32 cellular contexts compared by ENCODE assay signal in the genomic region with DNA sequence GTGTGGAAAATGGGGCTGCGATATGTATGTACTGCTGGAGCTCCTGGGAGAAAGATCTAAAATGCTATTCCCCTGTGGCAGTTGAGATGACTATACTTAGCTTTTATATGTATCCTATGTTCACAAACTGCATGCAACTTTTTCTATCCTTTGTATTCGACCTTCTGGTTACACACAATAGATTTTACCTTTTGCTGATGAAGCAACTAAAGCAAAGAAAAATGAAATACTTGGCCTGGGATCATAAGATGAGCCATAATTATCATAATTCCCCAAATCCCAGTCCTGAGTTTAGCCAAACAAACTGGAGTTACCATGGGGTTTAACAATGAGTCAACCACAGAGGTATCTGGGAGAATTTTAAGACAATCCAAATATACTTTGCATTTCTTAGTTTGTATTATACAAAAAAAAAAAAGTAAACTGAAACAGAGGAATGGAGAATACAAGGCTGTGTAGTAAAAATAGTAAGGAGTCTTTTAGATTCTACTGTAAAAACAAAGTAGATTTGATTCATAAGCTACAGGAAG.
DNase-seq lines count a peak whose midpoint lies in the region; ATAC-seq, FAIRE-seq and TF ChIP-seq lines count a peak whose summit lies in the region.
"Had no signal": no experiment of that assay in that cellular context is flagged by ENCODE, and none has a peak within 500 bp of the region (broad histone marks: within the 10 kb centered on the region; RNA-seq: fewer than 3 reads in every experiment).

No MANE protein-coding gene starts in this region.

- H3K9ac ChIP-seq in kidney (ENCODE audit: low read length in 2 of 2): no peak overlapping the region

- H3K27ac Mint-ChIP-seq in activated T-helper 2 cell treated with anti-CD3 and anti-CD28 coated beads, Interferon-gamma antibody, Interleukin-2, Interleukin-4, amounts not matched to agents 10 μg/mL and 5 μg/mL and 100 μg/mL, durations not matched to agents 14 hours and 24 hours and 36 hours: no peak overlapping the region
- H3K27ac Mint-ChIP-seq: activated CD8-positive, alpha-beta T cell treated with anti-CD3 and anti-CD28 coated beads, Interleukin-2, amount 10 ng/mL, durations not matched to agents 7 days and 5 days; CD4-positive, CD25-positive, alpha-beta regulatory T cell; stimulated activated memory B cell treated with anti-CD40 and anti-IgM and Interleukin-4, amounts not matched to agents 10 μg/mL and 1 μg/mL and 100 μg/mL, for 72 hours; T-helper 17 cell had no signal

- no peaks in the 10 kb centered on the region for H3K36me3 Mint-ChIP-seq in activated T-helper 2 cell treated with anti-CD3 and anti-CD28 coated beads, Interferon-gamma antibody, Interleukin-2, Interleukin-4, amounts not matched to agents 10 μg/mL and 5 μg/mL and 100 μg/mL, durations not matched to agents 14 hours and 24 hours and 36 hours (ENCODE audit: low read depth)
- H3K36me3 Mint-ChIP-seq: CD4-positive, CD25-positive, alpha-beta regulatory T cell; stimulated activated memory B cell treated with anti-CD40 and anti-IgM and Interleukin-4, amounts not matched to agents 10 μg/mL and 1 μg/mL and 100 μg/mL, for 72 hours had no signal

- ATAC-seq in HG02610 (IDR thresholded peaks at IDR 0.05; ENCODE audit: unreplicated experiment) (no peak), GM21737 (IDR thresholded peaks at IDR 0.05; ENCODE audit: unreplicated experiment) (no peak)
- ATAC-seq: activated CD8-positive, alpha-beta T cell treated with anti-CD3 and anti-CD28 coated beads, Interleukin-2, amount 10 ng/mL, durations not matched to agents 7 days and 5 days; right lobe of liver; stimulated activated memory B cell treated with anti-CD40 and anti-IgM and Interleukin-4, amounts not matched to agents 10 μg/mL and 1 μg/mL and 100 μg/mL, for 72 hours; T-helper 17 cell had no signal

- no peak overlapping the region for H3K4me3 Mint-ChIP-seq in activated T-helper 2 cell treated with anti-CD3 and anti-CD28 coated beads, Interferon-gamma antibody, Interleukin-2, Interleukin-4, amounts not matched to agents 10 μg/mL and 5 μg/mL and 100 μg/mL, durations not matched to agents 14 hours and 24 hours and 36 hours (ENCODE audit: low read depth)
- H3K4me3 Mint-ChIP-seq: activated CD8-positive, alpha-beta T cell treated with anti-CD3 and anti-CD28 coated beads, Interleukin-2, amount 10 ng/mL, durations not matched to agents 7 days and 5 days; CD4-positive, CD25-positive, alpha-beta regulatory T cell; stimulated activated memory B cell treated with anti-CD40 and anti-IgM and Interleukin-4, amounts not matched to agents 10 μg/mL and 1 μg/mL and 100 μg/mL, for 72 hours; T-helper 17 cell had no signal

- no peak for FAIRE-seq in kidney (lab: Jason Lieb, UNC)
- FAIRE-seq: GM12891 had no signal

- H3K27me3 Mint-ChIP-seq in activated T-helper 2 cell treated with anti-CD3 and anti-CD28 coated beads, Interferon-gamma antibody, Interleukin-2, Interleukin-4, amounts not matched to agents 10 μg/mL and 5 μg/mL and 100 μg/mL, durations not matched to agents 14 hours and 24 hours and 36 hours (ENCODE audit: low read depth): no peaks in the 10 kb centered on the region
- H3K27me3 Mint-ChIP-seq: stimulated activated memory B cell treated with anti-CD40 and anti-IgM and Interleukin-4, amounts not matched to agents 10 μg/mL and 1 μg/mL and 100 μg/mL, for 72 hours had no signal

- no peaks in the 10 kb centered on the region for H3K4me1 Mint-ChIP-seq in activated T-helper 2 cell treated with anti-CD3 and anti-CD28 coated beads, Interferon-gamma antibody, Interleukin-2, Interleukin-4, amounts not matched to agents 10 μg/mL and 5 μg/mL and 100 μg/mL, durations not matched to agents 14 hours and 24 hours and 36 hours (ENCODE audit: low read depth)
- H3K4me1 Mint-ChIP-seq: CD4-positive, CD25-positive, alpha-beta regulatory T cell; stimulated activated memory B cell treated with anti-CD40 and anti-IgM and Interleukin-4, amounts not matched to agents 10 μg/mL and 1 μg/mL and 100 μg/mL, for 72 hours; T-helper 17 cell had no signal

- intact Hi-C loops in activated T-helper 2 cell treated with anti-CD3 and anti-CD28 coated beads, Interferon-gamma antibody, Interleukin-2, Interleukin-4, amounts not matched to agents 10 μg/mL and 5 μg/mL and 100 μg/mL, durations not matched to agents 14 hours and 24 hours and 36 hours (cut with micrococcal nuclease): no loop called here
- intact Hi-C loops in kidney (cut with DNase I): no loop called here

- H3K9me3 ChIP-seq in kidney (ENCODE audit: control insufficient read depth in 1 of 2, low read length in 2 of 2): no peaks in the 10 kb centered on the region
- H3K9me3 ChIP-seq: left ventricle myocardium inferior, right lobe of liver, suprapubic skin had no signal

- no peaks in the 10 kb centered on the region for H3K9me3 Mint-ChIP-seq in activated T-helper 2 cell treated with anti-CD3 and anti-CD28 coated beads, Interferon-gamma antibody, Interleukin-2, Interleukin-4, amounts not matched to agents 10 μg/mL and 5 μg/mL and 100 μg/mL, durations not matched to agents 14 hours and 24 hours and 36 hours
- H3K9me3 Mint-ChIP-seq: stimulated activated memory B cell treated with anti-CD40 and anti-IgM and Interleukin-4, amounts not matched to agents 10 μg/mL and 1 μg/mL and 100 μg/mL, for 72 hours had no signal

- DNase-seq in AG09319 (ENCODE audit: extremely low read depth, low read depth) (peak; percentile 24), HCEC 1CT (peak; percentile 38), dedifferentiated amniotic fluid mesenchymal stem cell (ENCODE audit: extremely low spot score) (peak; percentile 77), myocyte (ENCODE audit: low read depth) (peak; percentile 62), kidney (no peak)
- DNase-seq in activated T-helper 2 cell treated with anti-CD3 and anti-CD28 coated beads, Interferon-gamma antibody, Interleukin-2, Interleukin-4, amounts not matched to agents 10 μg/mL and 5 μg/mL and 100 μg/mL, durations not matched to agents 14 hours and 24 hours and 36 hours (ENCODE audit: low spot score): no peak
- DNase-seq: activated CD4-positive, alpha-beta T cell treated with anti-CD3 and anti-CD28 coated beads for 1 hour; activated CD8-positive, alpha-beta T cell treated with anti-CD3 and anti-CD28 coated beads, Interleukin-2, amount 10 ng/mL, durations not matched to agents 7 days and 5 days; activated gamma-delta T cell; activated T-cell treated with anti-CD3 and anti-CD28 coated beads for 4 hours; brain microvascular endothelial cell; CD4-positive, CD25-positive, alpha-beta regulatory T cell; effector memory CD4-positive, alpha-beta T cell; erythroblast; hypothalamus; left ventricle myocardium inferior; MV-4-11; NCI-H146; NCI-H2107; NCI-H446 treated with DMSO at 0.1 percent for 48 hours; NCI-H82; posterior cingulate gyrus; right lobe of liver; RPMI8226; stimulated activated CD4-positive, alpha-beta T cell treated with anti-CD3 and anti-CD28 coated beads, Interleukin-4, amount 100 ng/mL, for 24 hours; T-helper 17 cell had no signal

- H3K4me3 ChIP-seq in kidney (ENCODE audit: low read length in 2 of 2): no peak overlapping the region
- H3K4me3 ChIP-seq: left ventricle myocardium inferior, right lobe of liver, suprapubic skin had no signal

- H3K36me3 ChIP-seq in kidney (ENCODE audit: control insufficient read depth in 1 of 2, insufficient read depth in 2 of 2, low read length in 2 of 2): no peaks in the 10 kb centered on the region
- H3K36me3 ChIP-seq: brain microvascular endothelial cell, left ventricle myocardium inferior, right lobe of liver, suprapubic skin had no signal

- H3K27ac ChIP-seq in kidney (ENCODE audit: low read depth in 2 of 2, low read length in 2 of 2): no peak overlapping the region
- H3K27ac ChIP-seq: brain microvascular endothelial cell, HL-60, left ventricle myocardium inferior, right lobe of liver, suprapubic skin had no signal

- TF ChIP-seq CTCF in AG09319 (IDR thresholded peaks at IDR 0.05; ENCODE audit: low read depth, low read length) (no peak), kidney (IDR thresholded peaks at IDR 0.05; ENCODE audit: borderline replicate concordance, extremely low read depth, insufficient read depth) (no peak)

- H3K4me1 ChIP-seq in kidney (ENCODE audit: control insufficient read depth in 1 of 2, insufficient read depth in 1 of 2, low read depth in 1 of 2, low read length in 2 of 2): no peaks in the 10 kb centered on the region
- H3K4me1 ChIP-seq: left ventricle myocardium inferior, right lobe of liver, suprapubic skin had no signal

Comparison
In these comparisons a context has a peak if more than half of its experiments do, and no peak if none do; other contexts are left out.
1. DNase-seq: peak in AG09319 (single experiment), HCEC 1CT (single experiment), dedifferentiated amniotic fluid mesenchymal stem cell (single experiment) and myocyte (single experiment); none in activated T-helper 2 cell treated with anti-CD3 and anti-CD28 coated beads, Interferon-gamma antibody, Interleukin-2, Interleukin-4, amounts not matched to agents 10 μg/mL and 5 μg/mL and 100 μg/mL, durations not matched to agents 14 hours and 24 hours and 36 hours (single experiment) and kidney (single experiment).